ENCODE assay signal across 8 cellular contexts in the genomic region with DNA sequence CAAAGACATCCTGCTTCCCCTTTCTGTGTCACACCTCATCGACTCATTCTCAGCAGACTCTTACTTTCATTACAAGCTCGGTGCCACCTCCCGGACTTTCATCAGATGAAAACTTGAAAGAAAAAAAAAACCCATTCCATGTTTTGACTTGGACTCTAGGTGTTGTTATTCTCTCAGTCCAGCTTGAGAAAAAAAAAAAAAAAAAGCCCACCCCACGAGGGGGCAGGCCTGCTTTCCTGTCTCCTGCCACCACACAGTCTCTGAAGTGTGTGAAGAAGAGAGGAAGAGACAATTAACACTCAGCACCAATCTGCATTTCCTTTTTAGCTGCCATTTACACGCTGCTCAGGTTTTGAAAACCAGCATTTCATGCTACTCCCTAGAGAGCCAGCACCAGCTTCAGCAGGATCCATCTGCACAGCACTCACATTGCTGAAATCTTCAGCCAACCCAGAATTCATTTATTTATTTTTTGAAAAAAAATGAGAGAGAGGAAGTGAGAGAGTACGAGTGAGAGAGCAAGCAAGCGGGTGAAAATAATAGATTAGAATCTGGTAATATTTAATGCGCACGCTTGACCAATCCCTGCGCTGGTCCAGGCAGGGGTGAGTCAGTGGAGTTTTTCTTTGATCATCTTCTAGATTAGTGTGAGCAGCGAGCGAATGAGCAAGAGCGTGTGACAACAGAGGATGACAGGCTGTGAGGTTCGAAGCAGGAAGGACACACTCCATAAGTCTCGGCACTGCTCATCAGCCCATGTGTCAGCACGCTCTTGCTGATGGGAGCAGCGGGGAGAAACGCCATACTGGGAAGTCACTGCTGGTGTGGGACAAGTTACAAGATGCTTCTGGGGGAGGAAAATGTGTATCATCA. TPM values are rescaled to one million over a fixed set of nuclear protein-coding genes. Genes with fewer than 3 reads are reported as not detected.
DNase-seq lines count a peak whose midpoint lies in the region; ATAC-seq and TF ChIP-seq lines count a peak whose summit lies in the region.

No MANE protein-coding gene starts in this region.

- no peaks in the 10 kb centered on the region for H3K9me3 ChIP-seq in thyroid gland

- H3K27me3 ChIP-seq in thyroid gland: no peaks in the 10 kb centered on the region

- H3K36me3 ChIP-seq in thyroid gland: no peaks in the 10 kb centered on the region

- H3K27ac ChIP-seq in thyroid gland: peak overlapping the region; percentile 1 to 66 (median 21)

- no peak for TF ChIP-seq POLR2A in thyroid gland (IDR thresholded peaks at IDR 0.05)

- intact Hi-C loops in thyroid gland (cut with DNase I): no loop called here

- peak overlapping the region; percentile 63; the same call in 1 of the 2 replicates for H3K4me3 ChIP-seq in GM08714 (ENCODE audit: low read length)
- no peak overlapping the region for H3K4me3 ChIP-seq in thyroid gland (replicated peaks in 1 of 3)

- peaks cover 45 to 57% of the 10 kb centered on the region in 2 donors for H3K4me1 ChIP-seq in thyroid gland

- H3K9me3 Mint-ChIP-seq in nephron progenitor cell: no peaks in the 10 kb centered on the region

- peak; percentile 56 for DNase-seq in KG1 (lab: John Stamatoyannopoulos, UW)
- peak; percentile 33 for DNase-seq in effector CD8-positive, alpha-beta T cell (lab: John Stamatoyannopoulos, UW)
- DNase-seq in nephron progenitor cell: peak; percentile 26
- peak; percentile 46 to 58 for DNase-seq in thyroid gland
- no peak for DNase-seq in HuH-7 (ENCODE audit: low spot score)

- H3K4me1 Mint-ChIP-seq in nephron progenitor cell: no peaks in the 10 kb centered on the region

- H3K27ac Mint-ChIP-seq in nephron progenitor cell: no peak overlapping the region

- H3K4me3 Mint-ChIP-seq in nephron progenitor cell: no peak overlapping the region

- 29 to 46% methylated on average over 18 of the region's 18 CpGs for WGBS in thyroid gland, 2 donors

- ATAC-seq in GM21723 (IDR thresholded peaks at IDR 0.05; ENCODE audit: unreplicated experiment): peak; percentile 90
- peak; percentile 67 to 76 for ATAC-seq in activated CD4-positive, CD25-positive, alpha-beta regulatory T cell treated with anti-CD3 and anti-CD28 coated beads, Interleukin-2, amount 50 U/mL, for 24 hours

- peaks cover 3% of the 10 kb centered on the region for H3K27me3 Mint-ChIP-seq in nephron progenitor cell (ENCODE audit: low read depth, poor library complexity)

- no peaks in the 10 kb centered on the region for H3K36me3 Mint-ChIP-seq in nephron progenitor cell (ENCODE audit: low read depth)

- TF ChIP-seq CTCF in nephron progenitor cell (IDR thresholded peaks at IDR 0.05) (no peak), thyroid gland (IDR thresholded peaks at IDR 0.05) (no peak)

RNA-seq across cellular contexts. Expression of a gene that starts 23.5 kb away (rescaled TPM):
- not detected for total RNA-seq in thyroid gland

RNA-seq across cellular contexts. Expression of a gene that starts 35.1 kb away (rescaled TPM):
- total RNA-seq in thyroid gland: not detected
